ENCODE assay signal across 20 cellular contexts in genomic region chr13:52999093-52999696, GRCh38. TPM values are rescaled to one million over a fixed set of nuclear protein-coding genes. Genes with fewer than 3 reads are reported as not detected.
"Had no signal": no experiment of that assay in that cellular context is flagged by ENCODE, and none has a peak within 500 bp of the region (broad histone marks: within the 10 kb centered on the region; RNA-seq: fewer than 3 reads in every experiment).

No MANE protein-coding gene starts in this region.

- H3K9me3 ChIP-seq: ascending aorta, breast epithelium, gastroesophageal sphincter, heart left ventricle, left ventricle myocardium inferior, tibial artery had no signal

- H3K4me1 ChIP-seq: ascending aorta, breast epithelium, gastroesophageal sphincter, heart left ventricle, left ventricle myocardium inferior, tibial artery had no signal

- DNase-seq: activated CD4-positive, alpha-beta T cell treated with anti-CD3 and anti-CD28 coated beads for 48 hours; activated CD4-positive, CD25-positive, alpha-beta regulatory T cell; activated CD8-positive, alpha-beta T cell treated with anti-CD3 and anti-CD28 coated beads, Interleukin-2, amount 10 ng/mL, durations not matched to agents 7 days and 5 days; activated naive CD4-positive, alpha-beta T cell treated with anti-CD3 and anti-CD28 coated beads for 36 hours; activated T-cell treated with anti-CD3 and anti-CD28 coated beads, Interleukin-2, amount 50 U/mL, for 24 hours; erythroblast; heart left ventricle; left ventricle myocardium inferior; naive B cell; stimulated activated CD4-positive, alpha-beta T cell treated with anti-CD3 and anti-CD28 coated beads, Interleukin-2, amount 100 ng/mL, for 24 hours; stimulated activated naive CD8-positive, alpha-beta T cell treated with anti-CD3 and anti-CD28 coated beads, Interleukin-15, Interleukin-2, amounts not matched to agents 100 U/mL and 50 U/mL, for 24 hours; substantia nigra; T-helper 1 cell; T-helper 9 cell; tibial artery had no signal

- H3K27ac ChIP-seq: ascending aorta, coronary artery, gastroesophageal sphincter, heart left ventricle, left ventricle myocardium inferior, tibial artery had no signal

- H3K36me3 ChIP-seq: ascending aorta, breast epithelium, gastroesophageal sphincter, heart left ventricle, left ventricle myocardium inferior, tibial artery had no signal

- ATAC-seq: activated CD8-positive, alpha-beta T cell treated with anti-CD3 and anti-CD28 coated beads, Interleukin-2, amount 10 ng/mL, durations not matched to agents 7 days and 5 days; heart left ventricle; stimulated activated naive CD8-positive, alpha-beta T cell treated with anti-CD3 and anti-CD28 coated beads, Interleukin-15, Interleukin-2, amounts not matched to agents 100 U/mL and 50 U/mL, for 24 hours had no signal

- H3K27me3 ChIP-seq: ascending aorta, breast epithelium, tibial artery had no signal

- H3K4me3 ChIP-seq: ascending aorta, breast epithelium, coronary artery, gastroesophageal sphincter, heart left ventricle, left ventricle myocardium inferior, tibial artery had no signal

RNA-seq across cellular contexts. Expression of gene OLFM4, which starts 29.4 kb away (rescaled TPM):
- total RNA-seq: activated CD8-positive, alpha-beta T cell treated with anti-CD3 and anti-CD28 coated beads, Interleukin-2, amount 10 ng/mL, durations not matched to agents 7 days and 5 days; activated naive CD4-positive, alpha-beta T cell treated with anti-CD3 and anti-CD28 coated beads for 36 hours; activated T-helper 2 cell treated with anti-CD3 and anti-CD28 coated beads, Interferon-gamma antibody, Interleukin-2, Interleukin-4, amounts not matched to agents 10 μg/mL and 5 μg/mL and 100 μg/mL, durations not matched to agents 14 hours and 24 hours and 36 hours; ascending aorta had no signal
